In the genomic region with DNA sequence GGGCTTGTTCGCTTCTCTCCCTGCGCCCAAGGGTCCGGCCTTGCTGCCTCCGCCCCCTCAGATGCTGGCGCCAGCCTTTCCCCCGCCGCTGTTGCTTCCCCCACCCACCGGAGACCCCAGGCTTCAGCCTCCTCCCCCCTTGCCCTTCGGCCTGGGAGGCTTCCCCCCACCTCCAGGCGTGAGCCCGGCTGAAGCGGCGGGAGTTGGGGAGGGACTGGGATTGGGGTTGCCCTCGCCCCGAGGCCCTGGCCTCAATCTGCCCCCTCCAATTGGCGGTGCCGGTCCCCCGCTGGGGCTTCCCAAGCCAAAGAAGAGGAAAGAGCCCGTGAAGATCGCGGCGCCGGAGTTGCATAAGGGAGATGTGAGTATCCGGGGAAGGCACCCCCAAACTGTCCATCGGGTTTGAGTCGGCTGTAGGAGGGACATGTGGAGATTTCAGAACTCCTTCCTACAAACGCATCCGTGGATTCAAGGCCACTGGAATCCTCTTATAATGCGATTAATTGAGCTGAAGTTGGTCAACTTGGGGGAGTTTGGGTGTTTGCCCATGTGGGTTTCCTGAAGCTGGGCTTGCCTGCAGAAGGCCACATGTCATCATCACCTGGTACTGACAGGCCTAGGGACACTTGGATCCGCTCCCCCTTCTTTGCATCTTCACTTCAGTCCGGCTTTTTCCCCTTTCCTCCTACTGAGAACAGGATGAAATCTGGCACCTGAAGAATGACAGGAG, we compare ENCODE assay signal across 9 cellular contexts. TPM values are rescaled to one million over a fixed set of nuclear protein-coding genes. Genes with fewer than 3 reads are reported as not detected.
DNase-seq lines count a peak whose midpoint lies in the region; ATAC-seq, FAIRE-seq and TF ChIP-seq lines count a peak whose summit lies in the region.
"Had no signal": no experiment of that assay in that cellular context is flagged by ENCODE, and none has a peak within 500 bp of the region (broad histone marks: within the 10 kb centered on the region; RNA-seq: fewer than 3 reads in every experiment).

No MANE protein-coding gene starts in this region.

- H3K4me1 ChIP-seq in pancreas = peaks cover 9 to 28% (median 10%) of the 10 kb centered on the region in 3 donors

- H3K27ac Mint-ChIP-seq in activated CD4-positive, alpha-beta T cell treated with anti-CD3 and anti-CD28 coated beads, Interleukin-2, amount 10 ng/mL, durations not matched to agents 24 days and 14 days = no peak overlapping the region
- H3K27ac Mint-ChIP-seq: activated naive CD4-positive, alpha-beta T cell treated with anti-CD3 and anti-CD28 coated beads, Interleukin-2, amount 50 U/mL, for 24 hours had no signal

- H3K27ac ChIP-seq in pancreas = peak overlapping the region; percentile 73 to 91 (median 84)

- no peaks in the 10 kb centered on the region for H3K27me3 Mint-ChIP-seq in activated CD4-positive, alpha-beta T cell treated with anti-CD3 and anti-CD28 coated beads, Interleukin-2, amount 10 ng/mL, durations not matched to agents 24 days and 14 days
- H3K27me3 Mint-ChIP-seq: activated naive CD4-positive, alpha-beta T cell treated with anti-CD3 and anti-CD28 coated beads, Interleukin-2, amount 50 U/mL, for 24 hours had no signal

- no peaks in the 10 kb centered on the region for H3K9me3 Mint-ChIP-seq in activated CD4-positive, alpha-beta T cell treated with anti-CD3 and anti-CD28 coated beads, Interleukin-2, amount 10 ng/mL, durations not matched to agents 24 days and 14 days
- H3K9me3 Mint-ChIP-seq: activated naive CD4-positive, alpha-beta T cell treated with anti-CD3 and anti-CD28 coated beads, Interleukin-2, amount 50 U/mL, for 24 hours had no signal

- H3K4me3 ChIP-seq in foreskin fibroblast (ENCODE audit: low read depth in 1 of 2, low read length in 2 of 2) (peak overlapping the region; percentile 70 to 83), pancreas (peak overlapping the region; percentile 47 to 98 (median 84))

- FAIRE-seq in pancreas (lab: Jason Lieb, UNC) = no peak

- no peaks in the 10 kb centered on the region for H3K9me3 ChIP-seq in pancreas

- TF ChIP-seq CTCF in foreskin fibroblast (IDR thresholded peaks at IDR 0.05; ENCODE audit: low read depth, low read length) (no peak), pancreas (IDR thresholded peaks at IDR 0.05) (no peak)

- ATAC-seq in HG03097 (IDR thresholded peaks at IDR 0.05; ENCODE audit: low FRiP score, unreplicated experiment) = peak; percentile 3
- ATAC-seq in pancreas = peak; percentile 4 to 13 (median 10)
- no peak for ATAC-seq in GM21515 (IDR thresholded peaks at IDR 0.05; ENCODE audit: unreplicated experiment)

- 0 to 1% methylated on average over 26 to 31 of the region's 31 CpGs for WGBS in pancreas, 2 donors

- H3K27me3 ChIP-seq in pancreas = no peaks in the 10 kb centered on the region

- H3K4me1 Mint-ChIP-seq in activated CD4-positive, alpha-beta T cell treated with anti-CD3 and anti-CD28 coated beads, Interleukin-2, amount 10 ng/mL, durations not matched to agents 24 days and 14 days = peaks cover 40% of the 10 kb centered on the region

- peaks cover 33% of the 10 kb centered on the region for H3K36me3 Mint-ChIP-seq in activated CD4-positive, alpha-beta T cell treated with anti-CD3 and anti-CD28 coated beads, Interleukin-2, amount 10 ng/mL, durations not matched to agents 24 days and 14 days (ENCODE audit: low read depth)

- intact Hi-C loops in activated CD4-positive, alpha-beta T cell treated with anti-CD3 and anti-CD28 coated beads, Interleukin-2, amount 10 ng/mL, durations not matched to agents 24 days and 14 days (cut with micrococcal nuclease) = loop anchor here (1.0 to 2.0 kb wide), 5 partner anchors 17 to 263 kb away; a partner anchor contains a TSS
- intact Hi-C loops in pancreas (cut with DNase I) = no loop called here

- peak; percentile 64 to 81 (median 79) for DNase-seq in NCI-H1417 (lab: John Stamatoyannopoulos, UW)
- DNase-seq in NCI-H1417 treated with DMSO at 0.1 percent for 48 hours (lab: John Stamatoyannopoulos, UW) = no peak
- peak; percentile 85 for DNase-seq in activated CD4-positive, alpha-beta T cell treated with anti-CD3 and anti-CD28 coated beads, Interleukin-2, amount 10 ng/mL, durations not matched to agents 24 days and 14 days
- peak in 1 of 2 donors; percentile 42 for DNase-seq in foreskin fibroblast
- peak; percentile 40 to 82 (median 60) for DNase-seq in pancreas
- DNase-seq in NOMO-1 treated with dmso at 0.1 percent for 144 hours (lab: John Stamatoyannopoulos, UW; ENCODE audit: unreplicated experiment) = no peak

- no peaks in the 10 kb centered on the region for H3K36me3 ChIP-seq in pancreas

- no peak overlapping the region for H3K4me3 Mint-ChIP-seq in activated CD4-positive, alpha-beta T cell treated with anti-CD3 and anti-CD28 coated beads, Interleukin-2, amount 10 ng/mL, durations not matched to agents 24 days and 14 days
- H3K4me3 Mint-ChIP-seq: activated naive CD4-positive, alpha-beta T cell treated with anti-CD3 and anti-CD28 coated beads, Interleukin-2, amount 50 U/mL, for 24 hours had no signal

RNA-seq across cellular contexts. Expression of a gene that starts 0.7 kb away (rescaled TPM):
- total RNA-seq in activated CD4-positive, alpha-beta T cell treated with anti-CD3 and anti-CD28 coated beads, Interleukin-2, amount 10 ng/mL, durations not matched to agents 24 days and 14 days = 106 and 120 TPM in 2 replicates
- total RNA-seq in pancreas = 10 to 100 TPM; 18.5 to 34.7 (median 20.3) TPM
- 10 to 100 TPM; 31.4 to 41.6 TPM for polyA plus RNA-seq in pancreas

RNA-seq across cellular contexts. Expression of a gene that starts 16.6 kb away (rescaled TPM):
- 360 and 367 TPM in 2 replicates for total RNA-seq in activated CD4-positive, alpha-beta T cell treated with anti-CD3 and anti-CD28 coated beads, Interleukin-2, amount 10 ng/mL, durations not matched to agents 24 days and 14 days
- total RNA-seq in pancreas = 100 to 1,000 TPM in 1 of 6 donors, 10 to 100 TPM in 5; 43.5 to 112 (median 64.2) TPM
- 10 to 100 TPM; 58.5 to 87.4 TPM for polyA plus RNA-seq in pancreas

RNA-seq across cellular contexts. Expression of a gene that starts 27.2 kb away (rescaled TPM):
- 134 and 135 TPM in 2 replicates for total RNA-seq in activated CD4-positive, alpha-beta T cell treated with anti-CD3 and anti-CD28 coated beads, Interleukin-2, amount 10 ng/mL, durations not matched to agents 24 days and 14 days
- 10 to 100 TPM; 39.8 to 57.8 (median 43.6) TPM for total RNA-seq in pancreas
- polyA plus RNA-seq in pancreas = 10 to 100 TPM; 64.5 to 68.6 TPM

RNA-seq across cellular contexts. Expression of a gene that starts 39.5 kb away (rescaled TPM):
- 75.4 and 83.1 TPM in 2 replicates for total RNA-seq in activated CD4-positive, alpha-beta T cell treated with anti-CD3 and anti-CD28 coated beads, Interleukin-2, amount 10 ng/mL, durations not matched to agents 24 days and 14 days
- total RNA-seq in pancreas = 10 to 100 TPM in 3 of 6 donors, 1 to 10 TPM in 3; 7.7 to 13.2 (median 9.6) TPM
- 1 to 10 TPM; 5.2 to 8.8 TPM for polyA plus RNA-seq in pancreas

RNA-seq across cellular contexts. Expression of a gene that starts 39.8 kb away (rescaled TPM):
- total RNA-seq in activated CD4-positive, alpha-beta T cell treated with anti-CD3 and anti-CD28 coated beads, Interleukin-2, amount 10 ng/mL, durations not matched to agents 24 days and 14 days = 35.9 and 40.5 TPM in 2 replicates
- total RNA-seq in pancreas = 10 to 100 TPM; 16.8 to 22.6 (median 18.2) TPM
- 10 to 100 TPM; 56.0 to 64.9 TPM for polyA plus RNA-seq in pancreas

Comparison
In these comparisons a context has a peak if more than half of its experiments do, and no peak if none do; other contexts are left out.
1. DNase-seq: peak in NCI-H1417 (3 of 3), activated CD4-positive, alpha-beta T cell treated with anti-CD3 and anti-CD28 coated beads, Interleukin-2, amount 10 ng/mL, durations not matched to agents 24 days and 14 days (single experiment) and pancreas (6 of 6); none in NCI-H1417 treated with DMSO at 0.1 percent for 48 hours (single experiment) and NOMO-1 treated with dmso at 0.1 percent for 144 hours (single experiment).